8 cellular contexts compared by ENCODE assay signal in the genomic region with DNA sequence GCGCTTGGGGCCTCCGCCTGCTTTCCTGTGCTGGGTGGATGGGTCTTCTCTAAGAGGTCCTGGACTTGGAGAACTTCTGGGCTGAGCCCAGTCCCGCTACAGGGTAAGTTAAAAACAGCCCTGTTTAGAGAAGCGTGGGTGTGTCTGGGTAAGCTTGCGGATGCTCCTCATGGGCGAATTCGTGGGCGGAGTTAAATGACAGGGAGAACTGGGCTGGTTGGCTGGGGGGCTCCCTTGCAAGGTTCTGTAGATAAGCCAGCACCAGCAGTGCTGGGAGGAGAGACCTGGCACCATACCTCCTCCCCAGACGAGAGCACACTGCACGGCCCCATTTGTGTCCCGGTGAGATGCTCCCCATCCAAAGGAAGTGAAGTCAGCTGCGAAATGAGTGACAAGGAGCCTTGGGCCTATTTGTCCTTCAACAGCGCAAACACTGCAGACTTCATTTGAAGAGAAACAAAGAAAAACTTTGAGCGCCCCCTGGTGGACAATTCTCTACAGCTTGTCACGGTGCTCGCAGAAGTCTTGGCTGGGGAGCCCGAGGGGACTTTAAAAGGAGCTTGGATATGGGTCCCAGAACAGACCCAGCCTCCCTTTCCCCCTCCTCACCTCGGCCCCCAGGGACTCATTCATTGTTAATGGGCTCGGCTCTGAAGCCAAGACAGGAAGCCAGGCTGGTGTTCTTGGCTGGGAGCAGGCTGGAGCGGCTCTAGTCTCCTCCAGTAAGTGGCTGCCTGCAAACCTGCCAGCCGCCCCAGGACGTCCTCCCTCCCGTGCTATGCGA. TPM values are rescaled to one million over a fixed set of nuclear protein-coding genes. Genes with fewer than 3 reads are reported as not detected.
DNase-seq lines count a peak whose midpoint lies in the region; ATAC-seq and TF ChIP-seq lines count a peak whose summit lies in the region.

No MANE protein-coding gene starts in this region.

- H3K4me3 Mint-ChIP-seq in central memory CD8-positive, alpha-beta T cell, result no peak overlapping the region

- no peaks in the 10 kb centered on the region for H3K4me1 Mint-ChIP-seq in central memory CD8-positive, alpha-beta T cell

- no peaks in the 10 kb centered on the region for H3K36me3 ChIP-seq in kidney epithelial cell (ENCODE audit: control insufficient read depth, insufficient read depth, low read length)

- peak; percentile 84 for DNase-seq in DMS79 treated with DMSO at 0.1 percent for 48 hours (lab: John Stamatoyannopoulos, UW)
- peak; percentile 85 for DNase-seq in NCI-H345 (lab: John Stamatoyannopoulos, UW)
- peak; percentile 74 for DNase-seq in activated CD4-positive, CD25-positive, alpha-beta regulatory T cell treated with anti-CD3 and anti-CD28 coated beads, Interleukin-2, amount 50 U/mL, for 16 hours (ENCODE audit: low read depth, low spot score)
- DNase-seq in central memory CD8-positive, alpha-beta T cell (ENCODE audit: low spot score in 2 of 2), result peak; percentile 73 to 84
- peak; percentile 32 for DNase-seq in kidney epithelial cell (ENCODE audit: low read depth)
- peak; percentile 72 to 88 for DNase-seq in stimulated activated CD4-positive, alpha-beta T cell treated with anti-CD3 and anti-CD28 coated beads, Interleukin-1b, Interleukin-23, amount 100 ng/mL, for 4 hours (ENCODE audit: low read depth in 2 of 2)

- peak; percentile 67 for TF ChIP-seq CTCF in kidney epithelial cell (IDR thresholded peaks at IDR 0.05; ENCODE audit: insufficient read depth, low read length, poor library complexity, severe bottlenecking)

- peaks cover 6% of the 10 kb centered on the region for H3K36me3 Mint-ChIP-seq in central memory CD8-positive, alpha-beta T cell (ENCODE audit: insufficient read depth)

- H3K27me3 ChIP-seq in kidney epithelial cell (ENCODE audit: control insufficient read depth, insufficient read depth, low read length), result peaks cover 16% of the 10 kb centered on the region

- H3K27me3 Mint-ChIP-seq in central memory CD8-positive, alpha-beta T cell, result no peaks in the 10 kb centered on the region

- ATAC-seq in HG02885 (IDR thresholded peaks at IDR 0.05; ENCODE audit: poor library complexity, unreplicated experiment) (peak; percentile 78), GM21515 (IDR thresholded peaks at IDR 0.05; ENCODE audit: unreplicated experiment) (no peak)
- ATAC-seq in central memory CD8-positive, alpha-beta T cell (replicated peaks; ENCODE audit: extremely low read depth, poor library complexity, severe bottlenecking), result peak; percentile 74

- H3K4me3 ChIP-seq in kidney epithelial cell (ENCODE audit: low read depth, low read length), result no peak overlapping the region

- no peak overlapping the region for H3K27ac Mint-ChIP-seq in central memory CD8-positive, alpha-beta T cell (ENCODE audit: low read depth)

- no peaks in the 10 kb centered on the region for H3K9me3 Mint-ChIP-seq in central memory CD8-positive, alpha-beta T cell

RNA-seq across cellular contexts. Expression of a gene that starts 39.5 kb away (rescaled TPM):
- 19.8 and 58.9 TPM in 2 replicates for total RNA-seq in kidney epithelial cell

Comparison
In these comparisons a context has a peak if more than half of its experiments do, and no peak if none do; other contexts are left out.
1. DNase-seq: peak in every context shown above with its lines; median percentile 85 in NCI-H345; 84 in DMS79 treated with DMSO at 0.1 percent for 48 hours; 80 in stimulated activated CD4-positive, alpha-beta T cell treated with anti-CD3 and anti-CD28 coated beads, Interleukin-1b, Interleukin-23, amount 100 ng/mL, for 4 hours; 78 in central memory CD8-positive, alpha-beta T cell; 74 in activated CD4-positive, CD25-positive, alpha-beta regulatory T cell treated with anti-CD3 and anti-CD28 coated beads, Interleukin-2, amount 50 U/mL, for 16 hours; 32 in kidney epithelial cell.